ENCODE assay signal across 8 cellular contexts in genomic region chr1:50976111-50976889, GRCh38. TPM values are rescaled to one million over a fixed set of nuclear protein-coding genes. Genes with fewer than 3 reads are reported as not detected.
DNase-seq lines count a peak whose midpoint lies in the region; ATAC-seq, FAIRE-seq and TF ChIP-seq lines count a peak whose summit lies in the region.

No MANE protein-coding gene starts in this region.

- H3K9ac ChIP-seq in ES-I3 (ENCODE audit: low read depth, low read length) (peak overlapping the region; percentile 75; the same call in 1 of the 2 replicates), OCI-LY1 (ENCODE audit: low read length) (peak overlapping the region; percentile 99)

- peak; percentile 3 for ATAC-seq in HG02798 (IDR thresholded peaks at IDR 0.05; ENCODE audit: poor library complexity, unreplicated experiment)

- no peaks in the 10 kb centered on the region for H3K9me2 ChIP-seq in OCI-LY1 (ENCODE audit: low read depth, low read length)

- DNase-seq in SKM-1 (lab: John Stamatoyannopoulos, UW; ENCODE audit: unreplicated experiment) (no peak), amniotic stem cell (lab: John Stamatoyannopoulos, UW) (no peak), small intestine (no peak)

- H3K79me2 ChIP-seq in OCI-LY1 (ENCODE audit: insufficient read depth, low read length), result peaks cover 76% of the 10 kb centered on the region

- H3K4me2 ChIP-seq in OCI-LY1 (ENCODE audit: low read length), result peak overlapping the region; percentile 89

- TF ChIP-seq CTCF in OCI-LY1 (IDR thresholded peaks at IDR 0.05; ENCODE audit: low read length), result no peak

- H3K4me3 ChIP-seq in OCI-LY1 (ENCODE audit: low read depth, low read length, poor library complexity, severe bottlenecking) (peak overlapping the region; percentile 89), neuron (ENCODE audit: low read length) (peak overlapping the region; percentile 54), small intestine (ENCODE audit: low read depth in 1 of 2, low read length in 2 of 2) (peak overlapping the region in 1 of 2 donors; percentile 84)

- no peak overlapping the region for H2AFZ ChIP-seq in OCI-LY1 (ENCODE audit: low read length)
- H2AFZ ChIP-seq in neuron (ENCODE audit: low read depth, low read length), result no peak overlapping the region

- H3K27me3 ChIP-seq in OCI-LY1 (ENCODE audit: insufficient read depth, low read length) (no peaks in the 10 kb centered on the region), neuron (ENCODE audit: insufficient read depth, low read length) (peaks cover 41% of the 10 kb centered on the region), small intestine (ENCODE audit: control insufficient read depth in 2 of 2, insufficient read depth in 2 of 2, low read length in 2 of 2) (no peaks in the 10 kb centered on the region)

- H3F3A ChIP-seq in OCI-LY1 (ENCODE audit: insufficient read depth, low read length), result no peaks in the 10 kb centered on the region

- H3K36me3 ChIP-seq in ES-I3 (ENCODE audit: insufficient read depth, low read length) (no peaks in the 10 kb centered on the region), OCI-LY1 (ENCODE audit: insufficient read depth, low read length) (peaks cover 35% of the 10 kb centered on the region), neuron (ENCODE audit: insufficient read depth, low read length) (no peaks in the 10 kb centered on the region), small intestine (ENCODE audit: control insufficient read depth in 2 of 2, insufficient read depth in 2 of 2, low read length in 2 of 2) (no peaks in the 10 kb centered on the region)

- H3K4me1 ChIP-seq in ES-I3 (ENCODE audit: insufficient read depth, low read length), result peaks cover 9% of the 10 kb centered on the region; the same call in 1 of the 2 replicates
- peaks cover 53% of the 10 kb centered on the region for H3K4me1 ChIP-seq in OCI-LY1 (ENCODE audit: insufficient read depth, low read length, severe bottlenecking)
- peaks cover 27% of the 10 kb centered on the region for H3K4me1 ChIP-seq in neuron (ENCODE audit: insufficient read depth, low read length)
- H3K4me1 ChIP-seq in small intestine (ENCODE audit: control insufficient read depth in 2 of 2, insufficient read depth in 1 of 2, low read depth in 1 of 2, low read length in 1 of 2), result no peaks in the 10 kb centered on the region

- no peaks in the 10 kb centered on the region for H3K9me3 ChIP-seq in ES-I3 (ENCODE audit: control insufficient read depth, insufficient read depth, low read length)
- H3K9me3 ChIP-seq in OCI-LY1 (ENCODE audit: low read length), result no peaks in the 10 kb centered on the region
- no peaks in the 10 kb centered on the region for H3K9me3 ChIP-seq in neuron (ENCODE audit: low read length)
- H3K9me3 ChIP-seq in small intestine (ENCODE audit: control insufficient read depth, low read depth), result no peaks in the 10 kb centered on the region

- no peak for FAIRE-seq in small intestine (lab: Jason Lieb, UNC)

- no peaks in the 10 kb centered on the region for H4K20me1 ChIP-seq in OCI-LY1 (ENCODE audit: insufficient read depth, low read length)

- H3K27ac ChIP-seq in OCI-LY1 (ENCODE audit: low read depth, low read length, poor library complexity, severe bottlenecking), result peak overlapping the region; percentile 95
- H3K27ac ChIP-seq in cingulate gyrus (ENCODE audit: low read depth, low read length), result peak overlapping the region; percentile 80
- H3K27ac ChIP-seq in small intestine (ENCODE audit: low read depth in 1 of 2, low read length in 1 of 2), result no peak overlapping the region

- WGBS in small intestine, 3 donors, result 47 to 59% (median 55%) methylated on average over 19 of the region's 19 CpGs

RNA-seq across cellular contexts. Expression of gene CDKN2C, which starts 6.3 kb away (rescaled TPM):
- polyA plus RNA-seq in small intestine, result 10 to 100 TPM; 12.5 to 18.3 (median 15.1) TPM

RNA-seq across cellular contexts. Expression of gene FAF1, which starts 16.2 kb away (rescaled TPM):
- 10 to 100 TPM; 19.5 to 37.2 (median 27.8) TPM for polyA plus RNA-seq in small intestine

Comparison
In these comparisons a context has a peak if more than half of its experiments do, and no peak if none do; other contexts are left out.
1. H3K27ac ChIP-seq: peak in OCI-LY1 (single experiment) and cingulate gyrus (single experiment); none in small intestine (0 of 2).